ENCODE assay signal across 15 cellular contexts in genomic region chr2:161233858-161234431, GRCh38.
DNase-seq lines count a peak whose midpoint lies in the region; ATAC-seq, FAIRE-seq and TF ChIP-seq lines count a peak whose summit lies in the region.
"Had no signal": no experiment of that assay in that cellular context is flagged by ENCODE, and none has a peak within 500 bp of the region (broad histone marks: within the 10 kb centered on the region; RNA-seq: fewer than 3 reads in every experiment).

No MANE protein-coding gene starts in this region.

- H3K36me3 ChIP-seq in Karpas-422 (ENCODE audit: insufficient read depth, low read length) (peaks cover 53% of the 10 kb centered on the region), endodermal cell (ENCODE audit: control insufficient read depth, insufficient read depth, low read length) (peaks cover 8% of the 10 kb centered on the region)

- H3K9me3 ChIP-seq in Karpas-422 (ENCODE audit: low read length) = no peaks in the 10 kb centered on the region
- no peaks in the 10 kb centered on the region for H3K9me3 ChIP-seq in endodermal cell (ENCODE audit: control insufficient read depth, low read length)
- H3K9me3 ChIP-seq: heart right ventricle had no signal

- H3K9ac ChIP-seq in Karpas-422 (ENCODE audit: low read length) (peak overlapping the region; percentile 13), endodermal cell (ENCODE audit: extremely low read depth, low read length, poor library complexity, severe bottlenecking) (no peak overlapping the region)

- H3K27ac ChIP-seq in Karpas-422 (ENCODE audit: low read length) (peak overlapping the region; percentile 87), endodermal cell (ENCODE audit: low read depth, low read length) (no peak overlapping the region)
- H3K27ac ChIP-seq: heart right ventricle, VCaP had no signal

- peak overlapping the region; percentile 73 for H3K4me2 ChIP-seq in Karpas-422 (ENCODE audit: low read depth, low read length, poor library complexity, severe bottlenecking)

- H3K4me3 Mint-ChIP-seq in endodermal cell = no peak overlapping the region
- H3K4me3 Mint-ChIP-seq: activated naive CD4-positive, alpha-beta T cell treated with anti-CD3 and anti-CD28 coated beads, Interleukin-2, amount 50 U/mL, for 24 hours had no signal

- H3K4me3 ChIP-seq in Karpas-422 (ENCODE audit: low read length) (peak overlapping the region; percentile 1; the same call in 1 of the 2 replicates), endodermal cell (ENCODE audit: low read length) (no peak overlapping the region)
- H3K4me3 ChIP-seq: heart right ventricle had no signal

- no peak for TF ChIP-seq CTCF in endodermal cell (conservative IDR thresholded peaks at IDR 0.05)

- peaks cover 12% of the 10 kb centered on the region for H3K4me1 Mint-ChIP-seq in endodermal cell

- H3K27me3 Mint-ChIP-seq in endodermal cell (ENCODE audit: insufficient read depth) = peaks cover 14% of the 10 kb centered on the region
- H3K27me3 Mint-ChIP-seq: activated naive CD4-positive, alpha-beta T cell treated with anti-CD3 and anti-CD28 coated beads, Interleukin-2, amount 50 U/mL, for 24 hours had no signal

- peaks cover 48% of the 10 kb centered on the region for H3K79me2 ChIP-seq in Karpas-422 (ENCODE audit: low read length)

- no peaks in the 10 kb centered on the region for H4K20me1 ChIP-seq in Karpas-422 (ENCODE audit: insufficient read depth, low read depth, low read length)

- DNase-seq in Karpas-422 (no peak), NCI-H774 (lab: John Stamatoyannopoulos, UW) (no peak), SK-N-DZ (ENCODE audit: low spot score) (no peak), OCI-M1 (lab: John Stamatoyannopoulos, UW) (no peak), endodermal cell (no peak)
- DNase-seq: heart right ventricle; left cardiac atrium; NCI-H2081 treated with DMSO at 0.1 percent for 48 hours; stimulated activated CD4-positive, alpha-beta T cell treated with anti-CD3 and anti-CD28 coated beads, Interleukin-1b, Interleukin-23, amount 100 ng/mL, for 48 hours had no signal

- H3K27me3 ChIP-seq in Karpas-422 (ENCODE audit: low read length) (no peaks in the 10 kb centered on the region), endodermal cell (ENCODE audit: control insufficient read depth, insufficient read depth, low read length, poor library complexity, severe bottlenecking) (no peaks in the 10 kb centered on the region)
- H3K27me3 ChIP-seq: heart right ventricle had no signal

- no peak overlapping the region for H3K27ac Mint-ChIP-seq in endodermal cell
- H3K27ac Mint-ChIP-seq: activated naive CD4-positive, alpha-beta T cell treated with anti-CD3 and anti-CD28 coated beads, Interleukin-2, amount 50 U/mL, for 24 hours had no signal

- peak; percentile 61 for FAIRE-seq in G401.6 (lab: Jason Lieb, UNC)
- FAIRE-seq: endothelial cell of umbilical vein had no signal

- H3K9me2 ChIP-seq in Karpas-422 (replicated peaks; ENCODE audit: insufficient read depth, low read length) = no peaks in the 10 kb centered on the region

- no peaks in the 10 kb centered on the region for H3K9me3 Mint-ChIP-seq in endodermal cell
- H3K9me3 Mint-ChIP-seq: activated naive CD4-positive, alpha-beta T cell treated with anti-CD3 and anti-CD28 coated beads, Interleukin-2, amount 50 U/mL, for 24 hours had no signal

- no peak overlapping the region for H2AFZ ChIP-seq in Karpas-422 (ENCODE audit: low read length)

- 91 to 100% methylated on average over 1 to 2 of the region's 2 CpGs for WGBS in endodermal cell (ENCODE audit: insufficient coverage in 1 of 2, insufficient read length in 1 of 2), 2 experiments

- H3K36me3 Mint-ChIP-seq in endodermal cell (ENCODE audit: low read depth) = peaks cover 4% of the 10 kb centered on the region

- ATAC-seq in GM19043 (IDR thresholded peaks at IDR 0.05; ENCODE audit: low read depth, unreplicated experiment) (peak; percentile 37), HG02973 (IDR thresholded peaks at IDR 0.05; ENCODE audit: unreplicated experiment) (peak; percentile 39)
- ATAC-seq: heart right ventricle, left cardiac atrium had no signal

- H3K4me1 ChIP-seq in Karpas-422 (ENCODE audit: low read length) (peaks cover 98% of the 10 kb centered on the region), endodermal cell (ENCODE audit: control insufficient read depth, insufficient read depth, low read length) (no peaks in the 10 kb centered on the region)
